Comparison of ENCODE assay signal across 8 cellular contexts in the genomic region with DNA sequence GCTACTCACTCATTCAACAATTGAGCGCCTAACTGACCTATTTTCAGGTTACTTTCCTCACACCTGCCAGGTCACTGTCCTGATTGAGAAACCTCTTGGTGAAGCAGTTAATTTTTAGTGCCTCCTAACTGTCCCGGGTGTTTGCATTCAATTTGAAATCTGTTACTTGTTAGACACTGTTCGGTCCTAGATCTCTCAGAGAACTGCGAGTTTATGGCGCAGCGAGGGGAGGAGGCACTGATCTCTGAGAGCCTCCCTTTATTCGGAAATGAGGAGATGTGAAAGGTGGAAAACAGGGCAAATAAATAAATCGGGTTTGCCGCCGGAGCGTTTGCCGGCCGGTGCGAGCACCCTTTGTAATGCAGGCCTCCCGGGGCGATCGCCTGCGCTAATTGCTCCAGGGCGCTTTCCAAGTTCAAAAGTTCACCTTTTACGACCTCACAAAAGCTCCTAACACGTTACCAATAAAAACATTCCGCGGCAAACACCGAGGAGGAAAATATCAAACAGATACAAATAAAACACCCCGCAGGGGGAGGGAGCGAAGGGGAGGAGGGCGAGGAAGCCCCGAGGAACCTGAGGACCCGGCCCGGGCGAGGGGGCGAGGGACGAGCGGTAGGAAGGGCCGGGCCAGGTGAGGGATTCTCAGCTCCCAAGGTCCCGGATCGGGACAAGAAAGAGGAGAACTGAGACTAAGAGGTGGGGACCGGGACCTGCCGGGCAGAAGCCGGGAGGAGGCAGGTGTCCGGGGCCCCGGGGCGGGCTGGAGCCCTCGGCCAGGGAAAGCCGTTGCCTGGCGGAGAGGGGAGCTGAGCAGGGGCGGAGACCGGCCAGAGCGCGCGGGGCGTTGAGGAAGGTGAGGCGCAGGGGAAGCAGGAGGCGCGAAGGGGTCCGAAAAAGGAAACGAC. TPM values are rescaled to one million over a fixed set of nuclear protein-coding genes. Genes with fewer than 3 reads are reported as not detected.
DNase-seq lines count a peak whose midpoint lies in the region; ATAC-seq and TF ChIP-seq lines count a peak whose summit lies in the region.

No MANE protein-coding gene starts in this region.

- peaks cover 42% of the 10 kb centered on the region for H3K4me1 ChIP-seq in ES-I3 (ENCODE audit: insufficient read depth, low read length)
- peaks cover 18 to 73% (median 41%) of the 10 kb centered on the region in 6 donors for H3K4me1 ChIP-seq in spleen

- H3K9me3 ChIP-seq in ES-I3 (ENCODE audit: control insufficient read depth, insufficient read depth, low read length) (no peaks in the 10 kb centered on the region), spleen (no peaks in the 10 kb centered on the region)

- WGBS in spleen, 5 donors: 4 to 5% (median 5%) methylated on average over 56 to 57 of the region's 57 CpGs

- H3K27me3 ChIP-seq in spleen (replicated peaks in 1 of 7): peaks cover 0 to 76% (median 47%) of the 10 kb centered on the region in 7 donors

- peak overlapping the region in 7 of 8 donors; percentile 88 to 100 (median 95) for H3K4me3 ChIP-seq in spleen

- no peak for TF ChIP-seq CTCF in spleen (IDR thresholded peaks at IDR 0.05 in 8 of 11, conservative IDR thresholded peaks at IDR 0.05 in 3 of 11)

- peaks cover 32% of the 10 kb centered on the region for H3K4me1 Mint-ChIP-seq in activated naive CD8-positive, alpha-beta T cell treated with anti-CD3 and anti-CD28 coated beads for 36 hours

- H3K27ac Mint-ChIP-seq in activated naive CD8-positive, alpha-beta T cell treated with anti-CD3 and anti-CD28 coated beads for 36 hours: no peak overlapping the region

- no peaks in the 10 kb centered on the region for H3K9me3 Mint-ChIP-seq in activated naive CD8-positive, alpha-beta T cell treated with anti-CD3 and anti-CD28 coated beads for 36 hours

- H3K36me3 Mint-ChIP-seq in activated naive CD8-positive, alpha-beta T cell treated with anti-CD3 and anti-CD28 coated beads for 36 hours: no peaks in the 10 kb centered on the region

- no peak for TF ChIP-seq POLR2A in spleen (IDR thresholded peaks at IDR 0.05)

- DNase-seq in NCI-H146 (lab: John Stamatoyannopoulos, UW) (peak; percentile 57), iPS-NIHi11 (ENCODE audit: low spot score) (peak; percentile 59), spleen (peak; percentile 88), dermis blood vessel endothelial cell (no peak)
- DNase-seq in activated naive CD8-positive, alpha-beta T cell treated with anti-CD3 and anti-CD28 coated beads for 36 hours: peak; percentile 19

- intact Hi-C loops in spleen (cut with DNase I; ENCODE audit: low total_unique reads): loop anchor here (5.0 to 10.0 kb wide), 2 partner anchors 378 to 605 kb away; no protein-coding TSS in a partner anchor

- H3K27me3 Mint-ChIP-seq in activated naive CD8-positive, alpha-beta T cell treated with anti-CD3 and anti-CD28 coated beads for 36 hours: peaks cover 88% of the 10 kb centered on the region

- ATAC-seq in HG03159 (IDR thresholded peaks at IDR 0.05; ENCODE audit: unreplicated experiment) (no peak), HG03520 (IDR thresholded peaks at IDR 0.05; ENCODE audit: unreplicated experiment) (no peak)

- H3K9ac ChIP-seq in ES-I3 (ENCODE audit: low read depth, low read length): peak overlapping the region; percentile 49

- H3K4me3 Mint-ChIP-seq in activated naive CD8-positive, alpha-beta T cell treated with anti-CD3 and anti-CD28 coated beads for 36 hours: peak overlapping the region; percentile 86

- H3K36me3 ChIP-seq in ES-I3 (ENCODE audit: insufficient read depth, low read length) (no peaks in the 10 kb centered on the region), spleen (no peaks in the 10 kb centered on the region)

- peak overlapping the region in 6 of 8 donors; percentile 35 to 91 (median 68) for H3K27ac ChIP-seq in spleen

RNA-seq across cellular contexts. Expression of a gene that starts 1.4 kb away (rescaled TPM):
- 1 to 10 TPM; 1.2 to 1.3 TPM for total RNA-seq in activated naive CD8-positive, alpha-beta T cell treated with anti-CD3 and anti-CD28 coated beads for 36 hours
- total RNA-seq in spleen (1 to 10 TPM; 1.7 to 3.7 (median 2.5) TPM), dermis blood vessel endothelial cell (2.9 TPM in 2 replicates)
- polyA plus RNA-seq in spleen: under 1 TPM; 0.14 to 0.35 (median 0.24) TPM

RNA-seq across cellular contexts. Expression of a gene that starts 7.2 kb away (rescaled TPM):
- total RNA-seq in activated naive CD8-positive, alpha-beta T cell treated with anti-CD3 and anti-CD28 coated beads for 36 hours: not detected
- total RNA-seq in spleen: 100 to 1,000 TPM in 6 of 7 donors, 10 to 100 TPM in 1; 44.0 to 187 (median 139) TPM
- 10 to 100 TPM in 1 of 3 donors, 1 to 10 TPM in 2; 3.0 to 12.5 (median 3.2) TPM for polyA plus RNA-seq in spleen
- total RNA-seq in dermis blood vessel endothelial cell: 2.2 and 2.9 TPM in 2 replicates

Comparison
In these comparisons a context has a peak if more than half of its experiments do, and no peak if none do; other contexts are left out.
1. RNA of a gene that starts 7.2 kb away (total RNA-seq): 44.0 to 187 TPM in spleen; 2.2 to 2.9 TPM in dermis blood vessel endothelial cell and not detected in activated naive CD8-positive, alpha-beta T cell treated with anti-CD3 and anti-CD28 coated beads for 36 hours; every median in the first group is over 10 times any median in the second.